ENCODE assay signal across 24 cellular contexts in genomic region chr5:108125771-108126511, GRCh38.
A peak's percentile ranks its signal among the peaks of the same experiment; 100 is the strongest.
DNase-seq lines count a peak whose midpoint lies in the region; ATAC-seq, FAIRE-seq and TF ChIP-seq lines count a peak whose summit lies in the region.
"Had no signal": no experiment of that assay in that cellular context is flagged by ENCODE, and none has a peak within 500 bp of the region (broad histone marks: within the 10 kb centered on the region; RNA-seq: fewer than 3 reads in every experiment).

No MANE protein-coding gene starts in this region.

- no peaks in the 10 kb centered on the region for H3K36me3 ChIP-seq in GM23338 (ENCODE audit: insufficient read depth)
- H3K36me3 ChIP-seq in parathyroid adenoma (ENCODE audit: control insufficient read depth, insufficient read depth, low read length) = no peaks in the 10 kb centered on the region
- H3K36me3 ChIP-seq: BLaER1 had no signal

- no peaks in the 10 kb centered on the region for H3K9me3 ChIP-seq in parathyroid adenoma (ENCODE audit: control insufficient read depth, low read length)
- H3K9me3 ChIP-seq: BLaER1 had no signal

- H3K4me2 ChIP-seq in GM23338 (no peak overlapping the region), parathyroid adenoma (ENCODE audit: low read length) (peak overlapping the region; percentile 48)
- H3K4me2 ChIP-seq: BLaER1, PC-9 had no signal

- no peak overlapping the region for H3K27ac ChIP-seq in GM23338 (ENCODE audit: low read depth)
- H3K27ac ChIP-seq in parathyroid adenoma = no peak overlapping the region
- H3K27ac ChIP-seq: BLaER1, PC-9 had no signal

- ATAC-seq in GM19351 (IDR thresholded peaks at IDR 0.05; ENCODE audit: unreplicated experiment) = peak; percentile 48
- ATAC-seq in GM23338 = no peak
- ATAC-seq: T-cell had no signal

- H3K4me1 ChIP-seq in GM23338 (ENCODE audit: insufficient read depth) (peaks cover 24% of the 10 kb centered on the region), parathyroid adenoma (peaks cover 11% of the 10 kb centered on the region)

- FAIRE-seq in GM12891 (lab: Jason Lieb, UNC) = no peak
- FAIRE-seq: GM12892, H1 had no signal

- TF ChIP-seq POLR2A in GM12891 (IDR thresholded peaks at IDR 0.05; ENCODE audit: low read depth, low read length) = no peak

- H3K27me3 Mint-ChIP-seq in GM23338 (ENCODE audit: insufficient read depth, low read depth, poor library complexity) = peaks cover 3% of the 10 kb centered on the region
- H3K27me3 Mint-ChIP-seq: CD4-positive, alpha-beta T cell; T-cell had no signal

- no peak overlapping the region for H3K4me3 Mint-ChIP-seq in GM23338
- H3K4me3 Mint-ChIP-seq: CD4-positive, alpha-beta T cell; T-cell had no signal

- peaks cover 19% of the 10 kb centered on the region for H3K4me1 Mint-ChIP-seq in GM23338
- H3K4me1 Mint-ChIP-seq: T-cell had no signal

- H3K27me3 ChIP-seq in GM23338 (ENCODE audit: insufficient read depth) = no peaks in the 10 kb centered on the region
- no peaks in the 10 kb centered on the region for H3K27me3 ChIP-seq in parathyroid adenoma (ENCODE audit: control insufficient read depth, insufficient read depth, low read length)
- H3K27me3 ChIP-seq: BLaER1 had no signal

- H3K4me3 ChIP-seq in GM23338 (no peak overlapping the region), parathyroid adenoma (ENCODE audit: low read depth, low read length) (no peak overlapping the region), foreskin fibroblast (ENCODE audit: low read depth in 1 of 2, low read length in 2 of 2) (no peak overlapping the region)
- H3K4me3 ChIP-seq: BLaER1, PC-9 had no signal

- peak overlapping the region; percentile 62; the same call in 1 of the 2 replicates for H3K27ac Mint-ChIP-seq in GM23338
- H3K27ac Mint-ChIP-seq: CD4-positive, alpha-beta T cell; T-cell had no signal

- TF ChIP-seq CTCF in GM23338 (conservative IDR thresholded peaks at IDR 0.05; ENCODE audit: low read depth in 2 of 2) = no peak
- TF ChIP-seq CTCF in parathyroid adenoma (IDR thresholded peaks at IDR 0.05) = no peak
- no peak for TF ChIP-seq CTCF in foreskin fibroblast (IDR thresholded peaks at IDR 0.05; ENCODE audit: low read depth, low read length)

- H3K9ac ChIP-seq in parathyroid adenoma = no peak overlapping the region
- H3K9ac ChIP-seq: BLaER1 had no signal

- no peaks in the 10 kb centered on the region for H3K79me2 ChIP-seq in GM23338 (replicated peaks; ENCODE audit: insufficient read depth)
- no peaks in the 10 kb centered on the region for H3K79me2 ChIP-seq in parathyroid adenoma

- H3K9me2 ChIP-seq in GM23338 (ENCODE audit: insufficient read depth) = no peaks in the 10 kb centered on the region

- DNase-seq in GM12891 (ENCODE audit: insufficient read length, low spot score) (no peak), GM23338 (ENCODE audit: low spot score) (no peak), RPMI8226 (no peak), foreskin fibroblast (no peak), globus pallidus (ENCODE audit: low spot score) (no peak)
- DNase-seq: CD4-positive, alpha-beta T cell; COR-L47; GF-D8; HCEC 1CT; Karpas-422; NCI-H1105 treated with DMSO at 0.1 percent for 48 hours; NCI-H146; NCI-H1930; NCI-H2107; NCI-H524; NCI-H748 treated with DMSO at 0.1 percent for 48 hours; PC-9; Right ventricle myocardium superior; T-cell had no signal

- H3F3A ChIP-seq in GM23338 (replicated peaks; ENCODE audit: low read depth) = no peaks in the 10 kb centered on the region

- no peaks in the 10 kb centered on the region for H3K9me3 Mint-ChIP-seq in GM23338
- H3K9me3 Mint-ChIP-seq: CD4-positive, alpha-beta T cell; T-cell had no signal

- no peaks in the 10 kb centered on the region for H3K36me3 Mint-ChIP-seq in GM23338 (ENCODE audit: low read depth)

- H4K20me1 ChIP-seq in GM23338 (replicated peaks; ENCODE audit: insufficient read depth) = no peaks in the 10 kb centered on the region
- H4K20me1 ChIP-seq: BLaER1 had no signal

- H2AFZ ChIP-seq in GM23338 (no peak overlapping the region), parathyroid adenoma (no peak overlapping the region)
- H2AFZ ChIP-seq: PC-9 had no signal

TF ChIP-seq in GM12891, 5 proteins besides CTCF, POLR2A, EP300 and RAD21:
- TF ChIP-seq PAX5 (IDR thresholded peaks at IDR 0.05; ENCODE audit: insufficient read depth, low read length, severe bottlenecking) = no peak
- TF ChIP-seq SPI1 (IDR thresholded peaks at IDR 0.05; ENCODE audit: low read depth, low read length) = peak; percentile 42; the same call in 1 of the 2 replicates

TF ChIP-seq in GM23338, 12 proteins besides CTCF, POLR2A, EP300 and RAD21 (continues in another document):
- TF ChIP-seq REST (IDR thresholded peaks at IDR 0.05; ENCODE audit: unreplicated experiment) (no peak), NANOG (IDR thresholded peaks at IDR 0.05; ENCODE audit: borderline replicate concordance) (no peak), EZH2 (IDR thresholded peaks at IDR 0.05; ENCODE audit: low read depth, unreplicated experiment) (no peak), ZNF114 (CRISPR knock-in tag; IDR thresholded peaks at IDR 0.05) (no peak)
